Comparison of ENCODE assay signal across 28 cellular contexts in the genomic region with DNA sequence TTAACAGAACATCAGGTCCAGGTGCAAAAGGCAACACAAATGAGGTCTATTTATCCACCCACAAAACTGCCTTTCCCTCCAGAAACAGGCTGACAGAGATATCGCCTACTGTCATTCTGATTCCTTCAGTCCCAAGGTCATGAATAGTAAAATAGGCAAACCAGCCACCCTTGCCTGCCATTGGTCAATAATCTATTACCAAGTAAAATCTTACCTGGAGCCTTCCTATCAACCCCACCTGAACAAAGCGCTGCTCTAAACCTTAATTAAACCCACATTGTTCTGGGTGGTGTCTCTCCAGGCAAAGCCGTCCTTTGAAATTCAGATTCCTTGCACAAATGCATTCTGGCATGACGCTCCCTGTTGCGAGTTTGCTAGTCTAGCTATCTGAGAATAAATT.
"Had no signal": no experiment of that assay in that cellular context is flagged by ENCODE, and none has a peak within 500 bp of the region (broad histone marks: within the 10 kb centered on the region; RNA-seq: fewer than 3 reads in every experiment).

No MANE protein-coding gene starts in this region.

- DNase-seq: dermis blood vessel endothelial cell; effector memory CD4-positive, alpha-beta T cell; erythroblast; head of caudate nucleus; immature natural killer cell; islet precursor cell; kidney glomerular epithelial cell; left colon; left ventricle myocardium inferior; lower lobe of right lung; natural killer cell; stimulated activated CD4-positive, alpha-beta T cell treated with anti-CD3 and anti-CD28 coated beads, Interleukin-12 subunit alpha, Interleukin-12 subunit beta, amount 100 ng/mL, for 4 hours; stimulated activated CD4-positive, alpha-beta T cell treated with anti-CD3 and anti-CD28 coated beads, Interleukin-1b, Interleukin-23, amount 100 ng/mL, for 48 hours; stimulated activated CD4-positive, alpha-beta T cell treated with anti-CD3 and anti-CD28 coated beads, Interleukin-4, amount 100 ng/mL, for 1 hour; stimulated activated CD8-positive, alpha-beta memory T cell treated with anti-CD3 and anti-CD28 coated beads, Interleukin-4, amount 100 ng/mL, for 48 hours; stimulated activated naive CD4-positive, alpha-beta T cell; stimulated activated naive CD8-positive, alpha-beta T cell treated with anti-CD3 and anti-CD28 coated beads, Interleukin-15, amount 100 ng/mL, for 72 hours; transverse colon; upper lobe of right lung; uterus had no signal

- H3K4me3 ChIP-seq: coronary artery, left ventricle myocardium inferior, lower lobe of right lung, prostate gland, right atrium auricular region, smooth muscle cell, suprapubic skin, transverse colon, upper lobe of right lung, uterus had no signal

- H3K27me3 ChIP-seq: neutrophil, right atrium auricular region, suprapubic skin, transverse colon, upper lobe of right lung, uterus had no signal

- H3K4me1 Mint-ChIP-seq: immature natural killer cell; natural killer cell; stimulated activated naive CD8-positive, alpha-beta T cell treated with anti-CD3 and anti-CD28 coated beads, Interleukin-15, amount 100 ng/mL, for 72 hours had no signal

- H3K9me3 ChIP-seq: lower lobe of right lung, neutrophil, prostate gland, right atrium auricular region, suprapubic skin, uterus had no signal

- H3K27me3 Mint-ChIP-seq: stimulated activated naive CD8-positive, alpha-beta T cell treated with anti-CD3 and anti-CD28 coated beads, Interleukin-15, amount 100 ng/mL, for 72 hours had no signal

- H3K27ac ChIP-seq: coronary artery, left ventricle myocardium inferior, lower lobe of right lung, neutrophil, prostate gland, right atrium auricular region, suprapubic skin, transverse colon, upper lobe of right lung, uterus had no signal

- H3K4me3 Mint-ChIP-seq: immature natural killer cell; natural killer cell; stimulated activated naive CD8-positive, alpha-beta T cell treated with anti-CD3 and anti-CD28 coated beads, Interleukin-15, amount 100 ng/mL, for 72 hours had no signal

- H3K27ac Mint-ChIP-seq: immature natural killer cell, natural killer cell had no signal

- ATAC-seq: left colon; lower lobe of right lung; natural killer cell; sciatic nerve; stimulated activated naive CD8-positive, alpha-beta T cell treated with anti-CD3 and anti-CD28 coated beads, Interleukin-15, amount 100 ng/mL, for 72 hours; upper lobe of right lung had no signal

- FAIRE-seq: frontal cortex had no signal

- H3K4me2 ChIP-seq: smooth muscle cell had no signal

- H3K36me3 ChIP-seq: left ventricle myocardium inferior, lower lobe of right lung, neutrophil, prostate gland, right atrium auricular region, suprapubic skin, transverse colon, upper lobe of right lung, uterus had no signal

- H3K36me3 Mint-ChIP-seq: immature natural killer cell, natural killer cell had no signal

- H3K4me1 ChIP-seq: left ventricle myocardium inferior, lower lobe of right lung, prostate gland, right atrium auricular region, suprapubic skin, transverse colon, upper lobe of right lung, uterus had no signal
